Comparison of ENCODE assay signal across 25 cellular contexts in genomic region chr7:1914321-1914720, GRCh38.
DNase-seq lines count a peak whose midpoint lies in the region; ATAC-seq and TF ChIP-seq lines count a peak whose summit lies in the region.
"Had no signal": no experiment of that assay in that cellular context is flagged by ENCODE, and none has a peak within 500 bp of the region (broad histone marks: within the 10 kb centered on the region; RNA-seq: fewer than 3 reads in every experiment).

No MANE protein-coding gene starts in this region.

- H3K4me1 Mint-ChIP-seq in activated naive CD8-positive, alpha-beta T cell treated with anti-CD3 and anti-CD28 coated beads, Interleukin-2, amount 50 U/mL, for 24 hours = peaks cover 1% of the 10 kb centered on the region
- peaks cover under 1 to 20% of the 10 kb centered on the region in 2 donors for H3K4me1 Mint-ChIP-seq in immature natural killer cell

- H3K36me3 ChIP-seq in WERI-Rb-1 = no peaks in the 10 kb centered on the region
- no peaks in the 10 kb centered on the region for H3K36me3 ChIP-seq in right lobe of liver
- H3K36me3 ChIP-seq in spleen = peaks cover 0 to 64% (median under 1%) of the 10 kb centered on the region in 6 donors
- H3K36me3 ChIP-seq: thyroid gland had no signal

- no peak for DNase-seq in WERI-Rb-1
- DNase-seq in fibroblast of mammary gland (ENCODE audit: low read depth) = peak; percentile 79
- peak in 2 of 3 donors; percentile 58 to 86 for DNase-seq in right lobe of liver
- peak; percentile 50 for DNase-seq in spleen
- DNase-seq in activated naive CD8-positive, alpha-beta T cell treated with anti-CD3 and anti-CD28 coated beads, Interleukin-2, amount 50 U/mL, for 24 hours = no peak
- DNase-seq in immature natural killer cell = no peak
- no peak for DNase-seq in stimulated activated CD4-positive, alpha-beta T cell treated with anti-CD3 and anti-CD28 coated beads, Interleukin-12 subunit alpha, Interleukin-12 subunit beta, amount 100 ng/mL, for 4 hours
- DNase-seq in activated CD8-positive, alpha-beta memory T cell treated with anti-CD3 and anti-CD28 coated beads, Interleukin-2, amount 50 U/mL, for 48 hours = no peak
- DNase-seq: activated CD4-positive, alpha-beta T cell treated with anti-CD3 and anti-CD28 coated beads, Interleukin-2, amount 50 U/mL, for 1 hour; CD4-positive, alpha-beta memory T cell; cerebellar nuclear complex; DMS153; foreskin fibroblast; islet precursor cell; KBM-7; mammary epithelial cell; MM.1S; NCI-H1417; NCI-H2107; NCI-H446; stimulated activated CD4-positive, alpha-beta T cell treated with anti-CD3 and anti-CD28 coated beads, Interleukin-4, amount 100 ng/mL, for 4 hours; stimulated activated naive CD8-positive, alpha-beta T cell treated with anti-CD3 and anti-CD28 coated beads, Interleukin-15, Interleukin-2, amounts not matched to agents 100 U/mL and 50 U/mL, for 24 hours; thyroid gland had no signal

- intact Hi-C loops in right lobe of liver (cut with DNase I) (no loop called here), spleen (cut with DNase I; ENCODE audit: low total_unique reads) (no loop called here)

- H3K4me3 ChIP-seq in WERI-Rb-1 (ENCODE audit: low read depth, low read length) (no peak overlapping the region), fibroblast of mammary gland (ENCODE audit: control insufficient read depth, low read depth, low read length) (no peak overlapping the region), right lobe of liver (no peak overlapping the region), spleen (no peak overlapping the region)
- H3K4me3 ChIP-seq: thyroid gland had no signal

- H3K4me1 ChIP-seq in right lobe of liver (peaks cover 0 to 5% (median 2%) of the 10 kb centered on the region in 4 donors), spleen (peaks cover 2 to 90% (median 34%) of the 10 kb centered on the region in 6 donors)
- H3K4me1 ChIP-seq: thyroid gland had no signal

- no peaks in the 10 kb centered on the region for H3K27me3 Mint-ChIP-seq in activated naive CD8-positive, alpha-beta T cell treated with anti-CD3 and anti-CD28 coated beads, Interleukin-2, amount 50 U/mL, for 24 hours
- no peaks in the 10 kb centered on the region for H3K27me3 Mint-ChIP-seq in immature natural killer cell (ENCODE audit: low read depth in 3 of 3)
- H3K27me3 Mint-ChIP-seq: activated naive CD4-positive, alpha-beta T cell treated with anti-CD3 and anti-CD28 coated beads, Interleukin-2, amount 50 U/mL, for 24 hours; CD4-positive, alpha-beta memory T cell had no signal

- H3K27ac Mint-ChIP-seq in activated naive CD8-positive, alpha-beta T cell treated with anti-CD3 and anti-CD28 coated beads, Interleukin-2, amount 50 U/mL, for 24 hours = no peak overlapping the region
- no peak overlapping the region for H3K27ac Mint-ChIP-seq in immature natural killer cell
- H3K27ac Mint-ChIP-seq: activated naive CD4-positive, alpha-beta T cell treated with anti-CD3 and anti-CD28 coated beads, Interleukin-2, amount 50 U/mL, for 24 hours; CD4-positive, alpha-beta memory T cell had no signal

- H3K27me3 ChIP-seq in WERI-Rb-1 (ENCODE audit: insufficient read depth, low read depth, severe bottlenecking) = no peaks in the 10 kb centered on the region
- no peaks in the 10 kb centered on the region for H3K27me3 ChIP-seq in right lobe of liver
- no peaks in the 10 kb centered on the region for H3K27me3 ChIP-seq in spleen (replicated peaks in 1 of 7)
- H3K27me3 ChIP-seq: thyroid gland had no signal

- no peak for TF ChIP-seq CTCF in WERI-Rb-1 (IDR thresholded peaks at IDR 0.05; ENCODE audit: low read depth, low read length)
- TF ChIP-seq CTCF in fibroblast of mammary gland (conservative IDR thresholded peaks at IDR 0.05; ENCODE audit: control insufficient read depth, insufficient read depth, low read depth, low read length) = no peak
- no peak for TF ChIP-seq CTCF in right lobe of liver (IDR thresholded peaks at IDR 0.05)
- no peak for TF ChIP-seq CTCF in spleen (IDR thresholded peaks at IDR 0.05 in 8 of 11, conservative IDR thresholded peaks at IDR 0.05 in 3 of 11)

- 84% methylated on average over 12 of the region's 21 CpGs for WGBS in right lobe of liver (ENCODE audit: insufficient coverage, low coverage, low lambda C conversion rate, missing lambda C conversion rate)
- WGBS in spleen, 5 donors = 76 to 89% (median 79%) methylated on average over 21 of the region's 21 CpGs

- H3K27ac ChIP-seq in WERI-Rb-1 = peak overlapping the region; percentile 9; the same call in 1 of the 2 replicates
- no peak overlapping the region for H3K27ac ChIP-seq in right lobe of liver
- H3K27ac ChIP-seq in spleen = no peak overlapping the region
- H3K27ac ChIP-seq: thyroid gland had no signal

- no peak overlapping the region for H3K4me3 Mint-ChIP-seq in activated naive CD8-positive, alpha-beta T cell treated with anti-CD3 and anti-CD28 coated beads, Interleukin-2, amount 50 U/mL, for 24 hours
- H3K4me3 Mint-ChIP-seq in immature natural killer cell = no peak overlapping the region
- H3K4me3 Mint-ChIP-seq: activated naive CD4-positive, alpha-beta T cell treated with anti-CD3 and anti-CD28 coated beads, Interleukin-2, amount 50 U/mL, for 24 hours; CD4-positive, alpha-beta memory T cell had no signal

- ATAC-seq in right lobe of liver = peak; percentile 33 to 55 (median 46)
- no peak for ATAC-seq in activated naive CD8-positive, alpha-beta T cell treated with anti-CD3 and anti-CD28 coated beads, Interleukin-2, amount 50 U/mL, for 24 hours
- ATAC-seq: SK-N-SH treated with all-trans-retinoic acid at 6 μM for 48 hours; stimulated activated naive CD8-positive, alpha-beta T cell treated with anti-CD3 and anti-CD28 coated beads, Interleukin-15, Interleukin-2, amounts not matched to agents 100 U/mL and 50 U/mL, for 24 hours had no signal

- no peaks in the 10 kb centered on the region for H3K36me3 Mint-ChIP-seq in activated naive CD8-positive, alpha-beta T cell treated with anti-CD3 and anti-CD28 coated beads, Interleukin-2, amount 50 U/mL, for 24 hours (ENCODE audit: low read depth)
- no peaks in the 10 kb centered on the region for H3K36me3 Mint-ChIP-seq in immature natural killer cell
- H3K36me3 Mint-ChIP-seq: activated naive CD4-positive, alpha-beta T cell treated with anti-CD3 and anti-CD28 coated beads, Interleukin-2, amount 50 U/mL, for 24 hours had no signal

- H3K9me3 Mint-ChIP-seq in activated naive CD8-positive, alpha-beta T cell treated with anti-CD3 and anti-CD28 coated beads, Interleukin-2, amount 50 U/mL, for 24 hours = no peaks in the 10 kb centered on the region
- H3K9me3 Mint-ChIP-seq in immature natural killer cell = no peaks in the 10 kb centered on the region
- H3K9me3 Mint-ChIP-seq: activated naive CD4-positive, alpha-beta T cell treated with anti-CD3 and anti-CD28 coated beads, Interleukin-2, amount 50 U/mL, for 24 hours; CD4-positive, alpha-beta memory T cell had no signal

- no peaks in the 10 kb centered on the region for H3K9me3 ChIP-seq in WERI-Rb-1 (ENCODE audit: severe bottlenecking)
- H3K9me3 ChIP-seq in right lobe of liver = no peaks in the 10 kb centered on the region
- no peaks in the 10 kb centered on the region for H3K9me3 ChIP-seq in spleen
- H3K9me3 ChIP-seq: thyroid gland had no signal

- TF ChIP-seq POLR2A in right lobe of liver (IDR thresholded peaks at IDR 0.05) (no peak), spleen (IDR thresholded peaks at IDR 0.05) (no peak)

Comparison
In these comparisons a context has a peak if more than half of its experiments do, and no peak if none do; other contexts are left out.
1. DNase-seq: peak in fibroblast of mammary gland (single experiment), right lobe of liver (2 of 3) and spleen (single experiment); none in WERI-Rb-1 (single experiment), activated naive CD8-positive, alpha-beta T cell treated with anti-CD3 and anti-CD28 coated beads, Interleukin-2, amount 50 U/mL, for 24 hours (single experiment), immature natural killer cell (0 of 3), stimulated activated CD4-positive, alpha-beta T cell treated with anti-CD3 and anti-CD28 coated beads, Interleukin-12 subunit alpha, Interleukin-12 subunit beta, amount 100 ng/mL, for 4 hours (single experiment) and activated CD8-positive, alpha-beta memory T cell treated with anti-CD3 and anti-CD28 coated beads, Interleukin-2, amount 50 U/mL, for 48 hours (single experiment).